In the genomic region with DNA sequence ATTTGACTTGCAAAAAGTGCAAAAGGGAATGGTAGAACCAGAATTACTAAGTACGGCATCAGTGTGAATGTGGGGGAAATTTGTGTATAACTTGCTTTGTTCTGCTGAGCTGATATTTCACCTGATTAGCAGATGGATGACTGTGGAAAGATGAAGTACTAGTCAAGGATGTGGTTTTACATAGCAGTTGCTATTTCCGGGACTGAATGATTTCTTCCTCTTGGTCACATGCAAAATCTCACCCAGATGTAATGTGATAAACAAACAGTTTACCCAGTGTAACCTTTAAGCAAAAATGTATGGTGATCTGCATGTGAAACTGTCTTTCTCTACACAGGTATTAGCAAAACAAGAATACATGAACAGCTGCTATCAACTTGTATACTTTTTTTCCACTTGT, we compare ENCODE assay signal across 1 cellular context.
TF ChIP-seq lines count a peak whose summit lies in the region.

No MANE protein-coding gene starts in this region.

TF ChIP-seq in K562, 482 proteins besides CTCF, POLR2A, EP300 and RAD21 (continued from another document):
- no peak for TF ChIP-seq RERE (CRISPR knock-in tag; IDR thresholded peaks at IDR 0.05; ENCODE audit: borderline replicate concordance)
- TF ChIP-seq ZNF263 (CRISPR knock-in tag; IDR thresholded peaks at IDR 0.05; ENCODE audit: borderline replicate concordance), result no peak
- no peak for TF ChIP-seq RFX7 (CRISPR knock-in tag; IDR thresholded peaks at IDR 0.05)
- no peak for TF ChIP-seq HDGF (IDR thresholded peaks at IDR 0.05)
- TF ChIP-seq GABPA (tag; conservative IDR thresholded peaks at IDR 0.05; ENCODE audit: low read depth), result peak; percentile 39; the same call in 1 of the 2 replicates
- 0 out of 2 replicates have a peak, but pooled peaks have one; percentile 43 for TF ChIP-seq ETV1 (tag; conservative IDR thresholded peaks at IDR 0.05; ENCODE audit: low read depth)
